ENCODE assay signal across 14 cellular contexts in genomic region chr13:77516342-77516789, GRCh38. TPM values are rescaled to one million over a fixed set of nuclear protein-coding genes. Genes with fewer than 3 reads are reported as not detected.
A peak's percentile ranks its signal among the peaks of the same experiment; 100 is the strongest.
DNase-seq lines count a peak whose midpoint lies in the region; ATAC-seq and TF ChIP-seq lines count a peak whose summit lies in the region.
"Had no signal": no experiment of that assay in that cellular context is flagged by ENCODE, and none has a peak within 500 bp of the region (broad histone marks: within the 10 kb centered on the region; RNA-seq: fewer than 3 reads in every experiment).

No MANE protein-coding gene starts in this region.

- no peak overlapping the region for H3K9ac ChIP-seq in OCI-LY3 (ENCODE audit: low read length)

- peaks cover 51% of the 10 kb centered on the region for H3K4me1 ChIP-seq in OCI-LY3 (ENCODE audit: low read length)
- no peaks in the 10 kb centered on the region for H3K4me1 ChIP-seq in naive thymus-derived CD4-positive, alpha-beta T cell (ENCODE audit: control insufficient read depth in 2 of 2, insufficient read depth in 2 of 2, low read length in 2 of 2)
- H3K4me1 ChIP-seq: colonic mucosa had no signal

- CTCF ChIA-PET in naive thymus-derived CD4-positive, alpha-beta T cell (lab: Charles Lee), result no interaction called here

- POLR2A ChIA-PET in naive thymus-derived CD4-positive, alpha-beta T cell (lab: Charles Lee), result no interaction called here

- peak; percentile 14 for DNase-seq in AG08396 (ENCODE audit: low spot score)
- peak; percentile 51 for DNase-seq in fibroblast of the aortic adventitia (ENCODE audit: low read depth)
- no peak for DNase-seq in NCI-H510A treated with DMSO at 0.1 percent for 48 hours (lab: John Stamatoyannopoulos, UW)
- no peak for DNase-seq in AML-193 (lab: John Stamatoyannopoulos, UW)
- no peak for DNase-seq in naive thymus-derived CD4-positive, alpha-beta T cell
- no peak for DNase-seq in GM13977 (ENCODE audit: low spot score)
- DNase-seq: colonic mucosa, DND-41, immature natural killer cell, NCI-H1436, posterior cingulate gyrus had no signal

- H4K20me1 ChIP-seq in OCI-LY3 (ENCODE audit: insufficient read depth, low read length), result no peaks in the 10 kb centered on the region

- peak; percentile 23 for ATAC-seq in GM19452 (IDR thresholded peaks at IDR 0.05; ENCODE audit: unreplicated experiment)
- no peak for ATAC-seq in naive thymus-derived CD4-positive, alpha-beta T cell

- no peaks in the 10 kb centered on the region for H3K9me3 Mint-ChIP-seq in naive thymus-derived CD4-positive, alpha-beta T cell
- H3K9me3 Mint-ChIP-seq: immature natural killer cell had no signal

- H3K36me3 ChIP-seq in OCI-LY3 (replicated peaks; ENCODE audit: low read depth, low read length), result no peaks in the 10 kb centered on the region
- no peaks in the 10 kb centered on the region for H3K36me3 ChIP-seq in naive thymus-derived CD4-positive, alpha-beta T cell (ENCODE audit: control insufficient read depth in 2 of 3, insufficient read depth in 3 of 3, low read length in 3 of 3)
- H3K36me3 ChIP-seq: colonic mucosa had no signal

- peak overlapping the region; percentile 43 for H3K4me3 ChIP-seq in OCI-LY3 (ENCODE audit: low read length)
- no peak overlapping the region for H3K4me3 ChIP-seq in fibroblast of the aortic adventitia (ENCODE audit: low read depth, low read length)
- no peak overlapping the region for H3K4me3 ChIP-seq in naive thymus-derived CD4-positive, alpha-beta T cell (ENCODE audit: low read length)
- H3K4me3 ChIP-seq: colonic mucosa had no signal

- in situ Hi-C loops in GM13977 (cut with MboI; ENCODE audit: low pct_unique_long_range_greater_than_20kb, low sequenced_read_pairs, unreplicated experiment), result no loop called here

- no peaks in the 10 kb centered on the region for H3K36me3 Mint-ChIP-seq in naive thymus-derived CD4-positive, alpha-beta T cell
- H3K36me3 Mint-ChIP-seq: immature natural killer cell had no signal

- no peaks in the 10 kb centered on the region for H3K9me3 ChIP-seq in OCI-LY3 (ENCODE audit: insufficient read depth, low read length)
- H3K9me3 ChIP-seq in naive thymus-derived CD4-positive, alpha-beta T cell (ENCODE audit: control insufficient read depth in 2 of 3, low read length in 3 of 3), result no peaks in the 10 kb centered on the region
- H3K9me3 ChIP-seq: colonic mucosa had no signal

- no peak overlapping the region for H3K27ac ChIP-seq in OCI-LY3 (ENCODE audit: low read length)
- H3K27ac ChIP-seq in naive thymus-derived CD4-positive, alpha-beta T cell (ENCODE audit: low read depth, low read length), result no peak overlapping the region
- H3K27ac ChIP-seq: colonic mucosa had no signal

- peak overlapping the region; percentile 58 for H3K4me2 ChIP-seq in OCI-LY3 (ENCODE audit: low read length)

- intact Hi-C loops in naive thymus-derived CD4-positive, alpha-beta T cell (cut with micrococcal nuclease), result no loop called here

- no peak overlapping the region for H3K27ac Mint-ChIP-seq in naive thymus-derived CD4-positive, alpha-beta T cell
- H3K27ac Mint-ChIP-seq: immature natural killer cell had no signal

- no peak overlapping the region for H3K4me3 Mint-ChIP-seq in naive thymus-derived CD4-positive, alpha-beta T cell
- H3K4me3 Mint-ChIP-seq: immature natural killer cell had no signal

- H2AFZ ChIP-seq in OCI-LY3 (ENCODE audit: low read depth, low read length), result peak overlapping the region; percentile 13; the same call in 1 of the 2 replicates

- H3K27me3 ChIP-seq in OCI-LY3 (ENCODE audit: low read depth, low read length), result peaks cover 21% of the 10 kb centered on the region
- H3K27me3 ChIP-seq in naive thymus-derived CD4-positive, alpha-beta T cell (ENCODE audit: control insufficient read depth in 2 of 2, insufficient read depth in 2 of 2, low read length in 2 of 2), result no peaks in the 10 kb centered on the region
- H3K27me3 ChIP-seq: colonic mucosa had no signal

- H3K79me2 ChIP-seq in OCI-LY3 (ENCODE audit: low read length), result no peaks in the 10 kb centered on the region

- H3K27me3 Mint-ChIP-seq in naive thymus-derived CD4-positive, alpha-beta T cell, result peaks cover 0 to 5% (median 0%) of the 10 kb centered on the region in 5 donors

- TF ChIP-seq CTCF in OCI-LY3 (IDR thresholded peaks at IDR 0.05; ENCODE audit: low read depth, low read length) (no peak), fibroblast of the aortic adventitia (IDR thresholded peaks at IDR 0.05; ENCODE audit: insufficient read depth, low read length) (no peak), GM13977 (IDR thresholded peaks at IDR 0.05; ENCODE audit: extremely low read depth, insufficient read depth, missing control alignments) (no peak)

- H3K4me1 Mint-ChIP-seq in naive thymus-derived CD4-positive, alpha-beta T cell, result peaks cover 0 to 7% (median 4%) of the 10 kb centered on the region in 7 donors
- H3K4me1 Mint-ChIP-seq: immature natural killer cell had no signal

RNA-seq across cellular contexts. Expression of gene SCEL, which starts 19.1 kb away (rescaled TPM):
- not detected in 2 replicates for total RNA-seq in fibroblast of the aortic adventitia (ENCODE audit: low replicate concordance)
- total RNA-seq in naive thymus-derived CD4-positive, alpha-beta T cell, result not detected
- not detected for polyA plus RNA-seq in naive thymus-derived CD4-positive, alpha-beta T cell
- total RNA-seq: SK-MEL-5 had no signal
- polyA plus RNA-seq: immature natural killer cell had no signal

Comparison
In these comparisons a context has a peak if more than half of its experiments do, and no peak if none do; other contexts are left out.
1. DNase-seq: peak in AG08396 (single experiment) and fibroblast of the aortic adventitia (single experiment); none in NCI-H510A treated with DMSO at 0.1 percent for 48 hours (single experiment), AML-193 (0 of 2), naive thymus-derived CD4-positive, alpha-beta T cell (0 of 9) and GM13977 (single experiment).